1 cellular context compared by ENCODE assay signal in genomic region chr4:83112239-83112638, GRCh38.
TF ChIP-seq lines count a peak whose summit lies in the region.

No MANE protein-coding gene starts in this region.

TF ChIP-seq in GM12878, 131 proteins besides CTCF, POLR2A, EP300 and RAD21 (continued from another document and continues in another):
- TF ChIP-seq ZNF687 (IDR thresholded peaks at IDR 0.05) (peak; percentile 68), MLLT1 (IDR thresholded peaks at IDR 0.05) (peak; percentile 62; the same call in 1 of the 2 replicates), NBN (IDR thresholded peaks at IDR 0.05) (0 out of 2 replicates have a peak, but pooled peaks have one; percentile 0), CBX3 (IDR thresholded peaks at IDR 0.05; ENCODE audit: borderline replicate concordance, low read depth) (no peak), POLR2AphosphoS5 (IDR thresholded peaks at IDR 0.05; ENCODE audit: low read length) (peak; percentile 61; the same call in 1 of the 2 replicates), FOS (IDR thresholded peaks at IDR 0.05; ENCODE audit: borderline replicate concordance, extremely low read depth, insufficient read length) (no peak), RBBP5 (conservative IDR thresholded peaks at IDR 0.05) (no peak), ZNF217 (IDR thresholded peaks at IDR 0.05) (no peak), RB1 (IDR thresholded peaks at IDR 0.05; ENCODE audit: borderline replicate concordance) (no peak), CEBPB (IDR thresholded peaks at IDR 0.05; ENCODE audit: borderline replicate concordance in 1 of 2, low read depth in 2 of 2, low read length in 2 of 2) (no peak), CBFB (IDR thresholded peaks at IDR 0.05; ENCODE audit: low read depth) (no peak), TCF12 (IDR thresholded peaks at IDR 0.05; ENCODE audit: low read depth, low read length) (0 out of 2 replicates have a peak, but pooled peaks have one; percentile 42), ZBTB40 (IDR thresholded peaks at IDR 0.05; ENCODE audit: borderline replicate concordance) (no peak), CHD1 (IDR thresholded peaks at IDR 0.05; ENCODE audit: low read depth, low read length) (peak; percentile 86; the same call in 1 of the 2 replicates), RELB (IDR thresholded peaks at IDR 0.05; ENCODE audit: low read depth) (0 out of 2 replicates have a peak, but pooled peaks have one; percentile 23), MTA2 (IDR thresholded peaks at IDR 0.05; ENCODE audit: low read depth) (no peak), TBL1XR1 (IDR thresholded peaks at IDR 0.05; ENCODE audit: low read depth, low read length) (peak; percentile 30; the same call in 1 of the 2 replicates), MTA3 (IDR thresholded peaks at IDR 0.05; ENCODE audit: borderline replicate concordance, low read length) (no peak), ZBED1 (IDR thresholded peaks at IDR 0.05; ENCODE audit: borderline replicate concordance) (no peak), KAT2A (conservative IDR thresholded peaks at IDR 0.05; ENCODE audit: control insufficient read depth, low read depth, low read length) (no peak), SMAD1 (IDR thresholded peaks at IDR 0.05; ENCODE audit: low read depth, partially characterized antibody) (peak; percentile 19), SMC3 (IDR thresholded peaks at IDR 0.05; ENCODE audit: borderline replicate concordance, low read length) (0 out of 2 replicates have a peak, but pooled peaks have one; percentile 17), POLR2AphosphoS2 (IDR thresholded peaks at IDR 0.05; ENCODE audit: low read depth, low read length) (no peak), BRCA1 (IDR thresholded peaks at IDR 0.05; ENCODE audit: low read depth, low read length) (no peak), BCLAF1 (IDR thresholded peaks at IDR 0.05) (no peak), GATAD2B (conservative IDR thresholded peaks at IDR 0.05; ENCODE audit: low read depth) (no peak), ASH2L (IDR thresholded peaks at IDR 0.05; ENCODE audit: borderline replicate concordance, low read depth) (no peak), HSF1 (IDR thresholded peaks at IDR 0.05; ENCODE audit: low read depth, low read length) (no peak), RAD51 (IDR thresholded peaks at IDR 0.05) (no peak), IKZF2 (IDR thresholded peaks at IDR 0.05) (peak; percentile 74 to 83), JUND (IDR thresholded peaks at IDR 0.05; ENCODE audit: low read depth, low read length) (no peak), BMI1 (IDR thresholded peaks at IDR 0.05; ENCODE audit: borderline replicate concordance) (no peak), ETV6 (conservative IDR thresholded peaks at IDR 0.05 in 1 of 2, IDR thresholded peaks at IDR 0.05 in 1 of 2; ENCODE audit: borderline replicate concordance in 1 of 2, low read depth in 1 of 2) (peak in 1 of 2 experiments; percentile 83; a peak in 2 of 4 replicates), USF2 (IDR thresholded peaks at IDR 0.05; ENCODE audit: borderline replicate concordance, low read depth, low read length) (no peak), NRF1 (conservative IDR thresholded peaks at IDR 0.05; ENCODE audit: low read depth, low read length) (no peak), JUNB (IDR thresholded peaks at IDR 0.05) (0 out of 2 replicates have a peak, but pooled peaks have one; percentile 5), SKIL (IDR thresholded peaks at IDR 0.05; ENCODE audit: low read depth, poor library complexity, severe bottlenecking) (no peak), PML (IDR thresholded peaks at IDR 0.05; ENCODE audit: low read length) (no peak), MAX (IDR thresholded peaks at IDR 0.05; ENCODE audit: low read depth, low read length) (no peak)
